In genomic region chr1:231893400-231894102, GRCh38 we compare ENCODE assay signal across 28 cellular contexts.
"Had no signal": no experiment of that assay in that cellular context is flagged by ENCODE, and none has a peak within 500 bp of the region (broad histone marks: within the 10 kb centered on the region; RNA-seq: fewer than 3 reads in every experiment).

No MANE protein-coding gene starts in this region.

- H3K27ac ChIP-seq: brain microvascular endothelial cell, coronary artery, dorsolateral prefrontal cortex had no signal

- ATAC-seq: activated T-cell treated with anti-CD3 and anti-CD28 coated beads, Interleukin-2, amount 50 U/mL, for 72 hours; esophagus mucosa had no signal

- H3K4me1 Mint-ChIP-seq: endodermal cell had no signal

- H3K27ac Mint-ChIP-seq: activated CD4-positive, alpha-beta T cell treated with anti-CD3 and anti-CD28 coated beads, Interleukin-2, amount 10 ng/mL, durations not matched to agents 7 days and 5 days; activated naive CD8-positive, alpha-beta T cell; activated T-cell treated with anti-CD3 and anti-CD28 coated beads, Interleukin-2, amount 50 U/mL, for 24 hours; activated T-cell treated with anti-CD3 and anti-CD28 coated beads, Interleukin-2, amount 50 U/mL, for 72 hours; dendritic cell treated with granulocyte-macrophage colony-stimulating factor and Interleukin-4, amounts not matched to agents 40 ng/mL and 50 ng/mL, for 4 days; endodermal cell had no signal

- H3K4me3 Mint-ChIP-seq: activated CD4-positive, alpha-beta T cell treated with anti-CD3 and anti-CD28 coated beads, Interleukin-2, amount 10 ng/mL, durations not matched to agents 7 days and 5 days; activated naive CD8-positive, alpha-beta T cell; activated T-cell treated with anti-CD3 and anti-CD28 coated beads, Interleukin-2, amount 50 U/mL, for 24 hours; activated T-cell treated with anti-CD3 and anti-CD28 coated beads, Interleukin-2, amount 50 U/mL, for 72 hours; central memory CD8-positive, alpha-beta T cell; dendritic cell treated with granulocyte-macrophage colony-stimulating factor and Interleukin-4, amounts not matched to agents 40 ng/mL and 50 ng/mL, for 4 days; endodermal cell had no signal

- H3K36me3 ChIP-seq: brain microvascular endothelial cell had no signal

- H3K9me3 Mint-ChIP-seq: central memory CD8-positive, alpha-beta T cell; dendritic cell treated with granulocyte-macrophage colony-stimulating factor and Interleukin-4, amounts not matched to agents 40 ng/mL and 50 ng/mL, for 4 days; endodermal cell had no signal

- H3K4me3 ChIP-seq: coronary artery, dorsolateral prefrontal cortex had no signal

- H3K27me3 Mint-ChIP-seq: activated CD4-positive, alpha-beta T cell treated with anti-CD3 and anti-CD28 coated beads, Interleukin-2, amount 10 ng/mL, durations not matched to agents 7 days and 5 days; activated naive CD8-positive, alpha-beta T cell; activated T-cell treated with anti-CD3 and anti-CD28 coated beads, Interleukin-2, amount 50 U/mL, for 24 hours; central memory CD8-positive, alpha-beta T cell; dendritic cell treated with granulocyte-macrophage colony-stimulating factor and Interleukin-4, amounts not matched to agents 40 ng/mL and 50 ng/mL, for 4 days had no signal

- FAIRE-seq: astrocyte, bronchial epithelial cell had no signal

- H3K27me3 ChIP-seq: brain microvascular endothelial cell, dorsolateral prefrontal cortex had no signal

- DNase-seq: activated CD4-positive, alpha-beta T cell treated with anti-CD3 and anti-CD28 coated beads for 4 hours; activated CD4-positive, alpha-beta T cell treated with anti-CD3 and anti-CD28 coated beads, Interleukin-2, amount 10 ng/mL, durations not matched to agents 7 days and 5 days; activated CD4-positive, alpha-beta T cell treated with anti-CD3 and anti-CD28 coated beads, Interleukin-2, amount 50 U/mL, for 48 hours; activated CD4-positive, CD25-positive, alpha-beta regulatory T cell; activated CD4-positive, CD25-positive, alpha-beta regulatory T cell treated with anti-CD3 and anti-CD28 coated beads, Interleukin-2, amount 50 U/mL, for 72 hours; activated CD8-positive, alpha-beta memory T cell treated with anti-CD3 and anti-CD28 coated beads, Interleukin-2, amount 50 U/mL, for 48 hours; activated effector memory CD4-positive, alpha-beta T cell treated with Interleukin-2 at 50 U/mL for 16 hours; activated gamma-delta T cell treated with Interleukin-2 at 50 U/mL for 16 hours; activated naive CD4-positive, alpha-beta T cell treated with anti-CD3 and anti-CD28 coated beads, Interleukin-2, amount 50 U/mL, for 16 hours; activated naive CD4-positive, alpha-beta T cell treated with Interleukin-2 at 50 U/mL for 16 hours; activated T-cell treated with anti-CD3 and anti-CD28 coated beads for 4 hours; activated T-cell treated with anti-CD3 and anti-CD28 coated beads, Interleukin-2, amount 50 U/mL, for 24 hours; activated T-cell treated with anti-CD3 and anti-CD28 coated beads, Interleukin-2, amount 50 U/mL, for 72 hours; amniotic stem cell; anterior cingulate cortex; brain microvascular endothelial cell; dorsolateral prefrontal cortex; effector memory CD4-positive, alpha-beta T cell; endodermal cell; foreskin fibroblast; head of caudate nucleus had no signal
